In the genomic region with DNA sequence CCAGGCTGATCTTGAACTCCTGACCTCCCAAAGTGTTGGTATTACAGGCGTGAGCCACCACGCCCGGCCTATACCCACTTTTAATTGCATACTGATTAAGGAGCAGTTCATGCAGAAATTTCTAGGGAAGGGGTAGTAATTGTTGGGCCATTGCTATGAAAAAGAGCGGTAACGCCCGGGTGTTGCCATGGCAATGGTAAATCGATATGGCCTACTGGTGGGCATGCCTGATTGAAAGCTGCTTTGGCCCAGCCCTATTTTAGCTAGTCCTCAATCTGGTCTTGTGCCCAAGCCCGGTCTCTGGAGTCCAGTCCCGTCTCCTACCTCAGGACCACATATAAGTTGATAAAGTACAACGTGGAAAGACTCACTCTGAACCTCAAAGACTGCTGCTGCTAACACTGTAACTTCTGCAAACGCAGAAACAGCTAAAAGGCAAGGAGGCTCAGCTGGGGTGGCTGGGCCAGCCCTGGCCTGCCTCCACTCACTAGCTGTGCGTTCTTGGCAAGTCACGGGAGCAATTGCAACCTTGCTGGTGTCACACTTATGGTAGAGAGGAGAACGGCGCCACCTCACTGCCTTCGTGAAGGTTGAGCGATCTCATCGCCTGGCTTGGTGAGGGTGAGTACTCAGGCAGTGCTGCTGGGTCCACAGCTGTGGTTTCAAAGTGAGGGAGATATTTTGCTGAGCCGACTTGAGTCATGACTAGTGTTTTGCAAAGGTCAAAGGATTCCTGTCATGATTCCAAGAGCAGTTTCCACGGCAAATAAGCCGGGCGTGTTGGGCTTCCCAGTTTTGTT, we compare ENCODE assay signal across 10 cellular contexts. TPM values are rescaled to one million over a fixed set of nuclear protein-coding genes. Genes with fewer than 3 reads are reported as not detected.
DNase-seq lines count a peak whose midpoint lies in the region; ATAC-seq, FAIRE-seq and TF ChIP-seq lines count a peak whose summit lies in the region.
"Had no signal": no experiment of that assay in that cellular context is flagged by ENCODE, and none has a peak within 500 bp of the region (broad histone marks: within the 10 kb centered on the region; RNA-seq: fewer than 3 reads in every experiment).

No MANE protein-coding gene starts in this region.

- H3K23ac ChIP-seq in H1 (ENCODE audit: insufficient read length), result no peak overlapping the region

- peak; percentile 33 for DNase-seq in NCI-H146 (lab: John Stamatoyannopoulos, UW)
- DNase-seq in H1 (ENCODE audit: low read depth in 1 of 2, low spot score in 2 of 2), result no peak
- peak; percentile 49 for DNase-seq in mucosa of gallbladder (ENCODE audit: low spot score)
- no peak for DNase-seq in activated CD4-positive, alpha-beta T cell treated with anti-CD3 and anti-CD28 coated beads for 48 hours
- DNase-seq in stimulated activated CD4-positive, alpha-beta T cell treated with anti-CD3 and anti-CD28 coated beads, Interleukin-4, amount 100 ng/mL, for 1 hour, result no peak
- DNase-seq: activated CD4-positive, alpha-beta T cell treated with anti-CD3 and anti-CD28 coated beads for 36 hours had no signal

- no peak for TF ChIP-seq EP300 in H1 (IDR thresholded peaks at IDR 0.05; ENCODE audit: borderline replicate concordance in 1 of 2, low read depth in 2 of 2, low read length in 2 of 2)

- H3K4me1 ChIP-seq in BLaER1 (peaks cover 65% of the 10 kb centered on the region), H1 (replicated peaks in 1 of 4; ENCODE audit: control insufficient read depth in 3 of 4, insufficient read depth in 4 of 4, low read length in 3 of 4) (no peaks in the 10 kb centered on the region)

- FAIRE-seq in H1 (lab: Jason Lieb, UNC), result no peak
- FAIRE-seq: HTR-8/SVneo had no signal

- 0 out of 2 replicates have a peak overlapping the region, but pooled peaks have one; percentile 40 for H2AFZ ChIP-seq in H1 (ENCODE audit: low read length)

- H3K4me2 ChIP-seq in BLaER1, result peak overlapping the region; percentile 94
- H3K4me2 ChIP-seq in H1 (ENCODE audit: insufficient read depth in 1 of 2, low read depth in 2 of 2, low read length in 2 of 2), result no peak overlapping the region

- H4K5ac ChIP-seq in H1 (ENCODE audit: insufficient read length, low read depth, low read length), result no peak overlapping the region

- H3K27me3 ChIP-seq in BLaER1, result no peaks in the 10 kb centered on the region
- no peaks in the 10 kb centered on the region for H3K27me3 ChIP-seq in H1 (replicated peaks in 1 of 4; ENCODE audit: control insufficient read depth in 3 of 4, extremely low read depth in 1 of 4, insufficient read depth in 3 of 4, low read length in 3 of 4)

- 0 out of 2 replicates have a peak overlapping the region, but pooled peaks have one; percentile 11 for H4K8ac ChIP-seq in H1 (ENCODE audit: extremely low read depth, insufficient read depth, low read length)

- no peak overlapping the region for H3K14ac ChIP-seq in H1 (ENCODE audit: insufficient read length)

- TF ChIP-seq CTCF in H1 (IDR thresholded peaks at IDR 0.05; ENCODE audit: control extremely low read depth in 1 of 3, insufficient read depth in 1 of 3, low read depth in 1 of 3, low read length in 3 of 3), result peak in 1 of 3 experiments; percentile 29; a peak in 1 of 4 replicates

- H3K9ac ChIP-seq in BLaER1, result no peak overlapping the region
- H3K9ac ChIP-seq in H1 (replicated peaks in 1 of 4; ENCODE audit: extremely low read depth in 1 of 4, low read depth in 3 of 4, low read length in 3 of 4), result no peak overlapping the region

- POLR2A ChIA-PET in H1 (lab: Charles Lee; ENCODE audit: partially characterized antibody), result interaction anchor here (0.7 kb wide), 1 partner anchor 60 kb away, joined by 3 read pairs; no protein-coding TSS in a partner anchor

- no peak overlapping the region for H2BK15ac ChIP-seq in H1 (ENCODE audit: low read length)

- peak in 1 of 2 experiments; percentile 26; a peak in 3 of 4 replicates for TF ChIP-seq RAD21 in H1 (IDR thresholded peaks at IDR 0.05 in 1 of 2, conservative IDR thresholded peaks at IDR 0.05 in 1 of 2; ENCODE audit: low read depth in 2 of 2, low read length in 2 of 2)

- H3K23me2 ChIP-seq in H1 (ENCODE audit: low read depth, low read length), result no peaks in the 10 kb centered on the region

- no peak overlapping the region for H3K4ac ChIP-seq in H1 (replicated peaks; ENCODE audit: insufficient read length, low read depth, low read length)

- CTCF ChIA-PET in H1 (lab: Charles Lee; ENCODE audit: partially characterized antibody), result interaction anchor here (0.6 to 1.4 kb wide), 7 partner anchors 20 to 319 kb away, joined by 3 to 4 read pairs (median 3); no protein-coding TSS in a partner anchor

- no peaks in the 10 kb centered on the region for H3K79me2 ChIP-seq in H1 (ENCODE audit: control insufficient read depth in 1 of 2, insufficient read depth in 2 of 2, low read length in 2 of 2)

- no peak overlapping the region for H3K56ac ChIP-seq in H1 (replicated peaks; ENCODE audit: insufficient read length, low read depth, low read length)

- no peak overlapping the region for H3K18ac ChIP-seq in H1 (ENCODE audit: extremely low read depth, low read length)

- H2BK120ac ChIP-seq in H1 (replicated peaks; ENCODE audit: low read depth, low read length), result no peak overlapping the region

- no peak overlapping the region for H2BK20ac ChIP-seq in H1 (ENCODE audit: low read length)

- H3K27ac ChIP-seq in BLaER1 (peak overlapping the region; percentile 14; the same call in 1 of the 2 replicates), H1 (ENCODE audit: low read depth, low read length) (no peak overlapping the region)

- no peaks in the 10 kb centered on the region for H4K20me1 ChIP-seq in BLaER1
- H4K20me1 ChIP-seq in H1 (replicated peaks in 1 of 2; ENCODE audit: control insufficient read depth in 1 of 2, insufficient read depth in 2 of 2, low read length in 2 of 2), result no peaks in the 10 kb centered on the region

- H3K9me3 ChIP-seq in BLaER1 (no peaks in the 10 kb centered on the region), H1 (ENCODE audit: insufficient read depth in 2 of 2, low read depth in 1 of 2, low read length in 1 of 2) (no peaks in the 10 kb centered on the region)

- WGBS in H1 (ENCODE audit: extremely low coverage in 1 of 2, insufficient coverage in 1 of 2, insufficient read length in 1 of 2, insufficient replicate concordance in 2 of 2, low coverage in 1 of 2, low lambda C conversion rate in 2 of 2, missing lambda C conversion rate in 1 of 2), 2 experiments, result 84% methylated on average over 22 of the region's 22 CpGs; no CpG with 5 or more reads in 1 of the 2 experiments

- H4K91ac ChIP-seq in H1 (replicated peaks; ENCODE audit: insufficient read length, low read length), result no peak overlapping the region

- no peak overlapping the region for H2AK5ac ChIP-seq in H1 (ENCODE audit: low read depth, low read length)

- H2BK5ac ChIP-seq in H1 (ENCODE audit: low read depth, low read length), result no peak overlapping the region

- no peak for ATAC-seq in GM21619 (IDR thresholded peaks at IDR 0.05; ENCODE audit: unreplicated experiment)
- no peak for ATAC-seq in GM19467 (IDR thresholded peaks at IDR 0.05; ENCODE audit: unreplicated experiment)
- ATAC-seq: activated CD4-positive, alpha-beta T cell treated with anti-CD3 and anti-CD28 coated beads for 36 hours had no signal

- no peak for TF ChIP-seq POLR2A in H1 (IDR thresholded peaks at IDR 0.05; ENCODE audit: control extremely low read depth in 1 of 2, low read depth in 2 of 2, low read length in 2 of 2)

- no peaks in the 10 kb centered on the region for H3K79me1 ChIP-seq in H1 (ENCODE audit: low read depth, low read length)

- H3K4me3 ChIP-seq in BLaER1 (no peak overlapping the region), H1 (ENCODE audit: extremely low read depth in 1 of 4, insufficient read depth in 2 of 4, low read depth in 3 of 4, low read length in 4 of 4) (no peak overlapping the region)

- no peaks in the 10 kb centered on the region for H3K36me3 ChIP-seq in BLaER1
- no peaks in the 10 kb centered on the region for H3K36me3 ChIP-seq in H1 (ENCODE audit: control insufficient read depth in 2 of 4, insufficient read depth in 4 of 4, low read length in 3 of 4)

- no peak overlapping the region for H2BK12ac ChIP-seq in H1 (ENCODE audit: low read depth, low read length)

TF ChIP-seq in H1, 55 proteins besides CTCF, POLR2A, EP300 and RAD21:
- TF ChIP-seq MAFK (IDR thresholded peaks at IDR 0.05; ENCODE audit: low read depth, low read length), result no peak
- TF ChIP-seq RXRA (IDR thresholded peaks at IDR 0.05; ENCODE audit: insufficient read depth, low read depth, low read length), result no peak
- TF ChIP-seq HDAC6 (IDR thresholded peaks at IDR 0.05; ENCODE audit: low read depth, low read length), result no peak
- no peak for TF ChIP-seq TAF1 (IDR thresholded peaks at IDR 0.05; ENCODE audit: low read depth, low read length)
- no peak for TF ChIP-seq TAF7 (optimal IDR thresholded peaks at IDR 0.05; ENCODE audit: borderline replicate concordance, low read depth, low read length)

RNA-seq across cellular contexts. Expression of a gene that starts 57.0 kb away (rescaled TPM):
- 39.9 and 43.0 TPM in 2 replicates for total RNA-seq in H1 (2021; fragmentation: NEBNext Ultra II Directional; extraction: Animal tissue kit (Norgen Biotek cat#: 25700))
- 10.5 and 13.5 TPM in 2 replicates for polyA plus RNA-seq in H1 (2011; rRNA removed)
- polyA plus RNA-seq in H1 (2011; cell fraction: cytosol; rRNA removed), result 20.7 TPM
- 6.1 TPM for polyA plus RNA-seq in H1 (2011; cell fraction: nucleus; rRNA removed)
- polyA plus RNA-seq in H1 (2012, experiment 1 of 2), result 34.0 to 43.0 TPM (median 35.5 TPM) in 4 replicates
- 12.5 TPM for polyA plus RNA-seq in H1 (2012, experiment 2 of 2)
- 18.9 TPM for polyA plus RNA-seq in H1 (2013, experiment 1 of 2)
- 19.9 TPM for polyA plus RNA-seq in H1 (2013, experiment 2 of 2)
- polyA minus RNA-seq in H1 (2011; rRNA and poly(A)+ RNA removed), result 12.4 TPM in 2 replicates
- polyA minus RNA-seq in H1 (2011; cell fraction: cytosol; rRNA and poly(A)+ RNA removed), result 7.8 TPM
- 11.3 TPM for polyA minus RNA-seq in H1 (2011; cell fraction: nucleus; rRNA and poly(A)+ RNA removed)
- total RNA-seq in mucosa of gallbladder, result 27.5 TPM

Comparison
In these comparisons a context has a peak if more than half of its experiments do, and no peak if none do; other contexts are left out.
1. DNase-seq: peak in NCI-H146 (single experiment) and mucosa of gallbladder (single experiment); none in H1 (0 of 2), activated CD4-positive, alpha-beta T cell treated with anti-CD3 and anti-CD28 coated beads for 48 hours (single experiment) and stimulated activated CD4-positive, alpha-beta T cell treated with anti-CD3 and anti-CD28 coated beads, Interleukin-4, amount 100 ng/mL, for 1 hour (single experiment).